Comparison of ENCODE assay signal across 12 cellular contexts in genomic region chr12:89261210-89261609, GRCh38.
DNase-seq lines count a peak whose midpoint lies in the region; ATAC-seq and TF ChIP-seq lines count a peak whose summit lies in the region.
"Had no signal": no experiment of that assay in that cellular context is flagged by ENCODE, and none has a peak within 500 bp of the region (broad histone marks: within the 10 kb centered on the region; RNA-seq: fewer than 3 reads in every experiment).

No MANE protein-coding gene starts in this region.

- peak overlapping the region; percentile 25; the same call in 1 of the 2 replicates for H3K4me2 ChIP-seq in KMS-11
- H3K4me2 ChIP-seq in parathyroid adenoma (ENCODE audit: low read length): no peak overlapping the region
- H3K4me2 ChIP-seq: A549 had no signal

- peak overlapping the region; percentile 29; the same call in 1 of the 2 replicates for H2AFZ ChIP-seq in KMS-11 (ENCODE audit: low read depth)
- H2AFZ ChIP-seq in parathyroid adenoma: peak overlapping the region; percentile 24

- H3K9ac ChIP-seq in KMS-11 (no peak overlapping the region), parathyroid adenoma (no peak overlapping the region)

- DNase-seq in activated CD8-positive, alpha-beta T cell treated with anti-CD3 and anti-CD28 coated beads for 36 hours: no peak
- DNase-seq in activated CD8-positive, alpha-beta T cell treated with anti-CD3 and anti-CD28 coated beads, Interleukin-2, amount 10 ng/mL, durations not matched to agents 7 days and 5 days: no peak
- no peak for DNase-seq in activated naive CD8-positive, alpha-beta T cell treated with anti-CD3 and anti-CD28 coated beads, Interleukin-2, amount 50 U/mL, for 24 hours
- no peak for DNase-seq in activated CD4-positive, alpha-beta memory T cell treated with anti-CD3 and anti-CD28 coated beads, Interleukin-2, amount 10 ng/mL, durations not matched to agents 7 days and 5 days
- DNase-seq in stimulated activated CD4-positive, alpha-beta T cell treated with anti-CD3 and anti-CD28 coated beads, Interleukin-2, amount 100 ng/mL, for 48 hours: no peak
- DNase-seq: NCI-H1417, NCI-H2081, NCI-H524 had no signal

- peak; percentile 86 for ATAC-seq in activated CD8-positive, alpha-beta T cell treated with anti-CD3 and anti-CD28 coated beads for 36 hours
- no peak for ATAC-seq in activated CD8-positive, alpha-beta T cell treated with anti-CD3 and anti-CD28 coated beads, Interleukin-2, amount 10 ng/mL, durations not matched to agents 7 days and 5 days
- peak; percentile 65 for ATAC-seq in activated naive CD8-positive, alpha-beta T cell treated with anti-CD3 and anti-CD28 coated beads, Interleukin-2, amount 50 U/mL, for 24 hours
- ATAC-seq: A549 had no signal

- TF ChIP-seq CTCF in activated CD8-positive, alpha-beta T cell treated with anti-CD3 and anti-CD28 coated beads for 36 hours (IDR thresholded peaks at IDR 0.05): no peak
- no peak for TF ChIP-seq CTCF in KMS-11 (conservative IDR thresholded peaks at IDR 0.05; ENCODE audit: low read depth, low read length)
- no peak for TF ChIP-seq CTCF in parathyroid adenoma (IDR thresholded peaks at IDR 0.05)

- H3K4me1 Mint-ChIP-seq in activated CD8-positive, alpha-beta T cell treated with anti-CD3 and anti-CD28 coated beads for 36 hours (ENCODE audit: low read depth): peaks cover 4% of the 10 kb centered on the region
- H3K4me1 Mint-ChIP-seq in activated CD8-positive, alpha-beta T cell treated with anti-CD3 and anti-CD28 coated beads, Interleukin-2, amount 10 ng/mL, durations not matched to agents 7 days and 5 days (ENCODE audit: low read depth): peaks cover 5% of the 10 kb centered on the region
- H3K4me1 Mint-ChIP-seq in activated naive CD8-positive, alpha-beta T cell treated with anti-CD3 and anti-CD28 coated beads, Interleukin-2, amount 50 U/mL, for 24 hours: peaks cover 12% of the 10 kb centered on the region
- H3K4me1 Mint-ChIP-seq in activated CD4-positive, alpha-beta memory T cell treated with anti-CD3 and anti-CD28 coated beads, Interleukin-2, amount 10 ng/mL, durations not matched to agents 7 days and 5 days: peaks cover 32% of the 10 kb centered on the region

- POLR2A ChIA-PET in activated CD8-positive, alpha-beta T cell treated with anti-CD3 and anti-CD28 coated beads for 36 hours (lab: Charles Lee): interaction anchor here (1.2 kb wide), 1 partner anchor 16 kb away, joined by 3 read pairs; no protein-coding TSS in a partner anchor
- POLR2A ChIA-PET in activated CD8-positive, alpha-beta T cell treated with anti-CD3 and anti-CD28 coated beads, Interleukin-2, amount 10 ng/mL, durations not matched to agents 7 days and 5 days (lab: Charles Lee): interaction anchor here (0.6 kb wide), 1 partner anchor 93 kb away, joined by 3 read pairs; no protein-coding TSS in a partner anchor
- POLR2A ChIA-PET in activated CD4-positive, alpha-beta memory T cell treated with anti-CD3 and anti-CD28 coated beads, Interleukin-2, amount 10 ng/mL, durations not matched to agents 7 days and 5 days (lab: Charles Lee): interaction anchor here (0.7 to 1.8 kb wide), 3 partner anchors 16 to 93 kb away, joined by 4 to 8 read pairs (median 4); partner anchors contain the start of gene DUSP6

- H3K9me3 Mint-ChIP-seq in activated CD8-positive, alpha-beta T cell treated with anti-CD3 and anti-CD28 coated beads for 36 hours: peaks cover 4% of the 10 kb centered on the region
- H3K9me3 Mint-ChIP-seq in activated CD8-positive, alpha-beta T cell treated with anti-CD3 and anti-CD28 coated beads, Interleukin-2, amount 10 ng/mL, durations not matched to agents 7 days and 5 days (ENCODE audit: insufficient read depth): peaks cover 19% of the 10 kb centered on the region
- H3K9me3 Mint-ChIP-seq in activated naive CD8-positive, alpha-beta T cell treated with anti-CD3 and anti-CD28 coated beads, Interleukin-2, amount 50 U/mL, for 24 hours: peaks cover 7% of the 10 kb centered on the region
- H3K9me3 Mint-ChIP-seq in activated CD4-positive, alpha-beta memory T cell treated with anti-CD3 and anti-CD28 coated beads, Interleukin-2, amount 10 ng/mL, durations not matched to agents 7 days and 5 days: peaks cover 30% of the 10 kb centered on the region

- no peaks in the 10 kb centered on the region for H3K36me3 Mint-ChIP-seq in activated CD8-positive, alpha-beta T cell treated with anti-CD3 and anti-CD28 coated beads for 36 hours (ENCODE audit: low read depth)
- H3K36me3 Mint-ChIP-seq in activated CD8-positive, alpha-beta T cell treated with anti-CD3 and anti-CD28 coated beads, Interleukin-2, amount 10 ng/mL, durations not matched to agents 7 days and 5 days (ENCODE audit: low read depth): peaks cover 10% of the 10 kb centered on the region
- H3K36me3 Mint-ChIP-seq in activated naive CD8-positive, alpha-beta T cell treated with anti-CD3 and anti-CD28 coated beads, Interleukin-2, amount 50 U/mL, for 24 hours (ENCODE audit: low read depth): peaks cover 2% of the 10 kb centered on the region
- peaks cover 27% of the 10 kb centered on the region for H3K36me3 Mint-ChIP-seq in activated CD4-positive, alpha-beta memory T cell treated with anti-CD3 and anti-CD28 coated beads, Interleukin-2, amount 10 ng/mL, durations not matched to agents 7 days and 5 days (ENCODE audit: low read depth)

- CTCF ChIA-PET in activated CD8-positive, alpha-beta T cell treated with anti-CD3 and anti-CD28 coated beads for 36 hours (lab: Charles Lee): interaction anchor here (0.8 to 1.6 kb wide), 5 partner anchors 9 to 242 kb away, joined by 3 to 6 read pairs (median 3); no protein-coding TSS in a partner anchor
- CTCF ChIA-PET in activated CD8-positive, alpha-beta T cell treated with anti-CD3 and anti-CD28 coated beads, Interleukin-2, amount 10 ng/mL, durations not matched to agents 7 days and 5 days (lab: Charles Lee): interaction anchor here (0.7 to 3.5 kb wide), 6 partner anchors 8 to 263 kb away, joined by 3 to 23 read pairs (median 3); partner anchors contain the start of genes DUSP6 and GALNT4
- CTCF ChIA-PET in activated CD4-positive, alpha-beta memory T cell treated with anti-CD3 and anti-CD28 coated beads, Interleukin-2, amount 10 ng/mL, durations not matched to agents 7 days and 5 days (lab: Charles Lee): interaction anchor here (0.6 kb wide), 1 partner anchor 171 kb away, joined by 6 read pairs; no protein-coding TSS in a partner anchor

- H3K27ac Mint-ChIP-seq in activated CD8-positive, alpha-beta T cell treated with anti-CD3 and anti-CD28 coated beads for 36 hours: no peak overlapping the region
- no peak overlapping the region for H3K27ac Mint-ChIP-seq in activated CD8-positive, alpha-beta T cell treated with anti-CD3 and anti-CD28 coated beads, Interleukin-2, amount 10 ng/mL, durations not matched to agents 7 days and 5 days
- H3K27ac Mint-ChIP-seq in activated naive CD8-positive, alpha-beta T cell treated with anti-CD3 and anti-CD28 coated beads, Interleukin-2, amount 50 U/mL, for 24 hours: no peak overlapping the region
- H3K27ac Mint-ChIP-seq in activated CD4-positive, alpha-beta memory T cell treated with anti-CD3 and anti-CD28 coated beads, Interleukin-2, amount 10 ng/mL, durations not matched to agents 7 days and 5 days: no peak overlapping the region

- H3K36me3 ChIP-seq in KMS-11 (ENCODE audit: insufficient read depth): no peaks in the 10 kb centered on the region
- no peaks in the 10 kb centered on the region for H3K36me3 ChIP-seq in parathyroid adenoma (ENCODE audit: control insufficient read depth, insufficient read depth, low read length)

- H3K27ac ChIP-seq in KMS-11 (no peak overlapping the region), parathyroid adenoma (no peak overlapping the region)
- H3K27ac ChIP-seq: A549, C4-2B had no signal

- H4K20me1 ChIP-seq in KMS-11 (ENCODE audit: insufficient read depth): no peaks in the 10 kb centered on the region

- H3K27me3 Mint-ChIP-seq in activated CD8-positive, alpha-beta T cell treated with anti-CD3 and anti-CD28 coated beads for 36 hours: no peaks in the 10 kb centered on the region
- H3K27me3 Mint-ChIP-seq in activated CD8-positive, alpha-beta T cell treated with anti-CD3 and anti-CD28 coated beads, Interleukin-2, amount 10 ng/mL, durations not matched to agents 7 days and 5 days (ENCODE audit: low read depth): no peaks in the 10 kb centered on the region
- H3K27me3 Mint-ChIP-seq in activated naive CD8-positive, alpha-beta T cell treated with anti-CD3 and anti-CD28 coated beads, Interleukin-2, amount 50 U/mL, for 24 hours: no peaks in the 10 kb centered on the region
- no peaks in the 10 kb centered on the region for H3K27me3 Mint-ChIP-seq in activated CD4-positive, alpha-beta memory T cell treated with anti-CD3 and anti-CD28 coated beads, Interleukin-2, amount 10 ng/mL, durations not matched to agents 7 days and 5 days

- intact Hi-C loops in activated CD8-positive, alpha-beta T cell treated with anti-CD3 and anti-CD28 coated beads for 36 hours (cut with micrococcal nuclease): no loop called here

- H3K4me3 Mint-ChIP-seq in activated CD8-positive, alpha-beta T cell treated with anti-CD3 and anti-CD28 coated beads for 36 hours: no peak overlapping the region
- H3K4me3 Mint-ChIP-seq in activated CD8-positive, alpha-beta T cell treated with anti-CD3 and anti-CD28 coated beads, Interleukin-2, amount 10 ng/mL, durations not matched to agents 7 days and 5 days: no peak overlapping the region
- no peak overlapping the region for H3K4me3 Mint-ChIP-seq in activated naive CD8-positive, alpha-beta T cell treated with anti-CD3 and anti-CD28 coated beads, Interleukin-2, amount 50 U/mL, for 24 hours
- H3K4me3 Mint-ChIP-seq in activated CD4-positive, alpha-beta memory T cell treated with anti-CD3 and anti-CD28 coated beads, Interleukin-2, amount 10 ng/mL, durations not matched to agents 7 days and 5 days: no peak overlapping the region

- H3K27me3 ChIP-seq in KMS-11 (ENCODE audit: insufficient read depth, low read depth) (no peaks in the 10 kb centered on the region), parathyroid adenoma (ENCODE audit: control insufficient read depth, insufficient read depth, low read length) (no peaks in the 10 kb centered on the region)

- H3K9me3 ChIP-seq in parathyroid adenoma (ENCODE audit: control insufficient read depth, low read length): no peaks in the 10 kb centered on the region
- H3K9me3 ChIP-seq: A549 had no signal

- H3K4me1 ChIP-seq in KMS-11 (ENCODE audit: low read depth, poor library complexity, severe bottlenecking): peaks cover 57% of the 10 kb centered on the region
- H3K4me1 ChIP-seq in parathyroid adenoma: no peaks in the 10 kb centered on the region
- H3K4me1 ChIP-seq: A549 had no signal

- H3K79me2 ChIP-seq in KMS-11 (ENCODE audit: insufficient read depth, low read depth): no peaks in the 10 kb centered on the region
- no peaks in the 10 kb centered on the region for H3K79me2 ChIP-seq in parathyroid adenoma

- H3K4me3 ChIP-seq in KMS-11 (IDR thresholded peaks at IDR 0.05; ENCODE audit: insufficient read depth, low read depth, low read length) (no peak overlapping the region), parathyroid adenoma (ENCODE audit: low read depth, low read length) (no peak overlapping the region)
- H3K4me3 ChIP-seq: A549 had no signal
